ENCODE assay signal across 27 cellular contexts in the genomic region with DNA sequence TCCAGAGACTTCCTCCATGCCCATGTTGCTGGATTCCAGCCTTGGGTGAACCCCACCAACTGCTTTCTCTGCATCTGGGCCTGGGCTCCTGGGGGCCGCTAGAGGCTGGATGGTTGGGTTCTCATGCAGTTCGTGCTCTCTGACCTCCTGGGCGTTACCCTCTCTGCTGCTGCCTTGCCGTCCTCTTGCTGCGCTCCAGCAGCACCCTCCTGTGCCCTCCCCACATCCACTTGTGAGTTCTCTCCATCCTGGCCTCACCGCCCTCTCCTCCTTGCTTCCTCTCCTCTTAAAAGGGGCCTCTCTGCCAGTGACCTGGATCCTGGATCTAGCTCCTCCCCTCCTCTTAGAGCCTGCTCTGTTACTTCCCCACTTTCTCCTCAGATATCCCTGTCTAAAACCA. TPM values are rescaled to one million over a fixed set of nuclear protein-coding genes. Genes with fewer than 3 reads are reported as not detected.
A peak's percentile ranks its signal among the peaks of the same experiment; 100 is the strongest.
DNase-seq lines count a peak whose midpoint lies in the region; ATAC-seq and TF ChIP-seq lines count a peak whose summit lies in the region.
"Had no signal": no experiment of that assay in that cellular context is flagged by ENCODE, and none has a peak within 500 bp of the region (broad histone marks: within the 10 kb centered on the region; RNA-seq: fewer than 3 reads in every experiment).

No MANE protein-coding gene starts in this region.

- H3K27me3 Mint-ChIP-seq in WTC11 (ENCODE audit: low read depth) (no peaks in the 10 kb centered on the region), neural crest cell (ENCODE audit: low read depth) (no peaks in the 10 kb centered on the region)

- no peak for TF ChIP-seq POLR2A in heart left ventricle (IDR thresholded peaks at IDR 0.05)

- TF ChIP-seq CTCF in heart left ventricle (IDR thresholded peaks at IDR 0.05) (no peak), WTC11 (IDR thresholded peaks at IDR 0.05) (no peak), neural crest cell (conservative IDR thresholded peaks at IDR 0.05) (no peak), upper lobe of right lung (IDR thresholded peaks at IDR 0.05) (no peak)

- CTCF ChIA-PET in WTC11 (lab: Charles Lee): interaction anchor here (1.6 kb wide), 1 partner anchor 10 kb away, joined by 3 read pairs; no protein-coding TSS in a partner anchor

- H3K4me3 ChIP-seq in heart left ventricle: no peak overlapping the region
- no peak overlapping the region for H3K4me3 ChIP-seq in upper lobe of right lung
- H3K4me3 ChIP-seq: HAP-1, MG63, PC-9, SJSA1 had no signal

- H3K36me3 ChIP-seq in heart left ventricle (no peaks in the 10 kb centered on the region), upper lobe of right lung (no peaks in the 10 kb centered on the region)
- H3K36me3 ChIP-seq: HAP-1, MG63, SJSA1 had no signal

- peak overlapping the region; percentile 9; the same call in 1 of the 2 replicates for H3K27ac Mint-ChIP-seq in WTC11
- H3K27ac Mint-ChIP-seq in neural crest cell (ENCODE audit: unreplicated experiment): peak overlapping the region; percentile 13
- H3K27ac Mint-ChIP-seq: CD14-positive monocyte, HFFc6 had no signal

- H3K4me1 ChIP-seq in heart left ventricle (peaks cover 0 to 58% (median 22%) of the 10 kb centered on the region in 12 donors), upper lobe of right lung (peaks cover 14% of the 10 kb centered on the region)
- H3K4me1 ChIP-seq: HAP-1 had no signal

- ATAC-seq in heart left ventricle (no peak), left ventricle myocardium superior (no peak), WTC11 (no peak), upper lobe of right lung (peak; percentile 56), GM21360 (IDR thresholded peaks at IDR 0.05; ENCODE audit: unreplicated experiment) (no peak)
- ATAC-seq: Right ventricle myocardium inferior had no signal

- H3K9me3 ChIP-seq in heart left ventricle (no peaks in the 10 kb centered on the region), upper lobe of right lung (no peaks in the 10 kb centered on the region)
- H3K9me3 ChIP-seq: BE2C, HAP-1, MG63, SJSA1 had no signal

- POLR2A ChIA-PET in WTC11 (lab: Charles Lee): no interaction called here

- 91 to 95% (median 94%) methylated on average over 6 of the region's 6 CpGs for WGBS in heart left ventricle, 4 donors

- no peaks in the 10 kb centered on the region for H3K9me3 Mint-ChIP-seq in WTC11
- H3K9me3 Mint-ChIP-seq in neural crest cell: no peaks in the 10 kb centered on the region
- H3K9me3 Mint-ChIP-seq: CD14-positive monocyte, HFFc6 had no signal

- H3K27ac ChIP-seq in heart left ventricle (peak overlapping the region in 8 of 12 donors; percentile 86 to 98 (median 91)), upper lobe of right lung (peak overlapping the region; percentile 63)
- H3K27ac ChIP-seq: PC-9 had no signal

- DNase-seq in heart left ventricle (no peak), left ventricle myocardium superior (no peak), WTC11 (ENCODE audit: low spot score) (no peak), neural crest cell (ENCODE audit: low read depth, low spot score) (no peak), upper lobe of right lung (no peak)
- DNase-seq in NK-92 treated with Interleukin-12 subunit alpha and Interleukin-12 subunit beta, amount 100 ng/mL, for 24 hours (lab: John Stamatoyannopoulos, UW): no peak
- DNase-seq: 8988T, ACHN, BE2C, DMS153, DND-41, HFFc6, IMR-90, KG1, MG63, NCI-H1105 treated with DMSO at 0.1 percent for 48 hours, NCI-H146, NCI-H2029, NCI-H446 treated with DMSO at 0.1 percent for 48 hours, NCI-H526, NCI-H82, PC-9 had no signal

- peaks cover 33% of the 10 kb centered on the region for H3K4me1 Mint-ChIP-seq in WTC11
- H3K4me1 Mint-ChIP-seq in neural crest cell: peaks cover 47% of the 10 kb centered on the region
- H3K4me1 Mint-ChIP-seq: CD14-positive monocyte had no signal

- no peak overlapping the region for H3K4me3 Mint-ChIP-seq in WTC11
- H3K4me3 Mint-ChIP-seq in neural crest cell: no peak overlapping the region
- H3K4me3 Mint-ChIP-seq: CD14-positive monocyte, HFFc6 had no signal

- intact Hi-C loops in heart left ventricle (cut with DNase I): loop anchor here in 4 of 10 donors (5.0 kb wide), 2 partner anchors 65 to 105 kb away; no protein-coding TSS in a partner anchor
- intact Hi-C loops in left ventricle myocardium superior (cut with micrococcal nuclease): no loop called here
- intact Hi-C loops in upper lobe of right lung (cut with DNase I): no loop called here

- no peaks in the 10 kb centered on the region for H3K27me3 ChIP-seq in heart left ventricle
- no peaks in the 10 kb centered on the region for H3K27me3 ChIP-seq in upper lobe of right lung
- H3K27me3 ChIP-seq: BE2C, MG63, SJSA1 had no signal

- H3K36me3 Mint-ChIP-seq in WTC11 (0 out of 2 replicates have a peak, but pooled peaks cover 4% of the 10 kb centered on the region), neural crest cell (ENCODE audit: low read depth) (peaks cover 5% of the 10 kb centered on the region)
- H3K36me3 Mint-ChIP-seq: CD14-positive monocyte had no signal

TF ChIP-seq in WTC11, 78 proteins besides CTCF, POLR2A, EP300 and RAD21 (continues in another document):
- TF ChIP-seq, protein P1, sequence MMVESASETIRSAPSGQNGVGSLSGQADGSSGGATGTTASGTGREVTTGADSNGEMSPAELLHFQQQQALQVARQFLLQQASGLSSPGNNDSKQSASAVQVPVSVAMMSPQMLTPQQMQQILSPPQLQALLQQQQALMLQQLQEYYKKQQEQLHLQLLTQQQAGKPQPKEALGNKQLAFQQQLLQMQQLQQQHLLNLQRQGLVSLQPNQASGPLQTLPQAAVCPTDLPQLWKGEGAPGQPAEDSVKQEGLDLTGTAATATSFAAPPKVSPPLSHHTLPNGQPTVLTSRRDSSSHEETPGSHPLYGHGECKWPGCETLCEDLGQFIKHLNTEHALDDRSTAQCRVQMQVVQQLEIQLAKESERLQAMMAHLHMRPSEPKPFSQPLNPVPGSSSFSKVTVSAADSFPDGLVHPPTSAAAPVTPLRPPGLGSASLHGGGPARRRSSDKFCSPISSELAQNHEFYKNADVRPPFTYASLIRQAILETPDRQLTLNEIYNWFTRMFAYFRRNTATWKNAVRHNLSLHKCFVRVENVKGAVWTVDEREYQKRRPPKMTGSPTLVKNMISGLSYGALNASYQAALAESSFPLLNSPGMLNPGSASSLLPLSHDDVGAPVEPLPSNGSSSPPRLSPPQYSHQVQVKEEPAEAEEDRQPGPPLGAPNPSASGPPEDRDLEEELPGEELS (CRISPR knock-in tag; IDR thresholded peaks at IDR 0.05): no peak
- TF ChIP-seq ELF4 (CRISPR knock-in tag; IDR thresholded peaks at IDR 0.05; ENCODE audit: low read depth): no peak
- TF ChIP-seq, protein P2, sequence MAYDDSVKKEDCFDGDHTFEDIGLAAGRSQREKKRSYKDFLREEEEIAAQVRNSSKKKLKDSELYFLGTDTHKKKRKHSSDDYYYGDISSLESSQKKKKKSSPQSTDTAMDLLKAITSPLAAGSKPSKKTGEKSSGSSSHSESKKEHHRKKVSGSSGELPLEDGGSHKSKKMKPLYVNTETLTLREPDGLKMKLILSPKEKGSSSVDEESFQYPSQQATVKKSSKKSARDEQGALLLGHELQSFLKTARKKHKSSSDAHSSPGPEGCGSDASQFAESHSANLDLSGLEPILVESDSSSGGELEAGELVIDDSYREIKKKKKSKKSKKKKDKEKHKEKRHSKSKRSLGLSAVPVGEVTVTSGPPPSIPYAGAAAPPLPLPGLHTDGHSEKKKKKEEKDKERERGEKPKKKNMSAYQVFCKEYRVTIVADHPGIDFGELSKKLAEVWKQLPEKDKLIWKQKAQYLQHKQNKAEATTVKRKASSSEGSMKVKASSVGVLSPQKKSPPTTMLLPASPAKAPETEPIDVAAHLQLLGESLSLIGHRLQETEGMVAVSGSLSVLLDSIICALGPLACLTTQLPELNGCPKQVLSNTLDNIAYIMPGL (CRISPR knock-in tag; IDR thresholded peaks at IDR 0.05): no peak
- no peak for TF ChIP-seq TEAD1 (CRISPR knock-in tag; IDR thresholded peaks at IDR 0.05)
- no peak for TF ChIP-seq ATF1 (CRISPR knock-in tag; IDR thresholded peaks at IDR 0.05)
- TF ChIP-seq ESRRA (CRISPR knock-in tag; IDR thresholded peaks at IDR 0.05; ENCODE audit: borderline replicate concordance): no peak
- TF ChIP-seq, protein P3, sequence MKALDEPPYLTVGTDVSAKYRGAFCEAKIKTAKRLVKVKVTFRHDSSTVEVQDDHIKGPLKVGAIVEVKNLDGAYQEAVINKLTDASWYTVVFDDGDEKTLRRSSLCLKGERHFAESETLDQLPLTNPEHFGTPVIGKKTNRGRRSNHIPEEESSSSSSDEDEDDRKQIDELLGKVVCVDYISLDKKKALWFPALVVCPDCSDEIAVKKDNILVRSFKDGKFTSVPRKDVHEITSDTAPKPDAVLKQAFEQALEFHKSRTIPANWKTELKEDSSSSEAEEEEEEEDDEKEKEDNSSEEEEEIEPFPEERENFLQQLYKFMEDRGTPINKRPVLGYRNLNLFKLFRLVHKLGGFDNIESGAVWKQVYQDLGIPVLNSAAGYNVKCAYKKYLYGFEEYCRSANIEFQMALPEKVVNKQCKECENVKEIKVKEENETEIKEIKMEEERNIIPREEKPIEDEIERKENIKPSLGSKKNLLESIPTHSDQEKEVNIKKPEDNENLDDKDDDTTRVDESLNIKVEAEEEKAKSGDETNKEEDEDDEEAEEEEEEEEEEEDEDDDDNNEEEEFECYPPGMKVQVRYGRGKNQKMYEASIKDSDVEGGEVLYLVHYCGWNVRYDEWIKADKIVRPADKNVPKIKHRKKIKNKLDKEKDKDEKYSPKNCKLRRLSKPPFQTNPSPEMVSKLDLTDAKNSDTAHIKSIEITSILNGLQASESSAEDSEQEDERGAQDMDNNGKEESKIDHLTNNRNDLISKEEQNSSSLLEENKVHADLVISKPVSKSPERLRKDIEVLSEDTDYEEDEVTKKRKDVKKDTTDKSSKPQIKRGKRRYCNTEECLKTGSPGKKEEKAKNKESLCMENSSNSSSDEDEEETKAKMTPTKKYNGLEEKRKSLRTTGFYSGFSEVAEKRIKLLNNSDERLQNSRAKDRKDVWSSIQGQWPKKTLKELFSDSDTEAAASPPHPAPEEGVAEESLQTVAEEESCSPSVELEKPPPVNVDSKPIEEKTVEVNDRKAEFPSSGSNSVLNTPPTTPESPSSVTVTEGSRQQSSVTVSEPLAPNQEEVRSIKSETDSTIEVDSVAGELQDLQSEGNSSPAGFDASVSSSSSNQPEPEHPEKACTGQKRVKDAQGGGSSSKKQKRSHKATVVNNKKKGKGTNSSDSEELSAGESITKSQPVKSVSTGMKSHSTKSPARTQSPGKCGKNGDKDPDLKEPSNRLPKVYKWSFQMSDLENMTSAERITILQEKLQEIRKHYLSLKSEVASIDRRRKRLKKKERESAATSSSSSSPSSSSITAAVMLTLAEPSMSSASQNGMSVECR (CRISPR knock-in tag; IDR thresholded peaks at IDR 0.05; ENCODE audit: borderline replicate concordance): no peak
- no peak for TF ChIP-seq CREB1 (CRISPR knock-in tag; IDR thresholded peaks at IDR 0.05)
- no peak for TF ChIP-seq SOX15 (CRISPR knock-in tag; IDR thresholded peaks at IDR 0.05)
- TF ChIP-seq CBFB (CRISPR knock-in tag; IDR thresholded peaks at IDR 0.05; ENCODE audit: low read depth): no peak

RNA-seq across cellular contexts. Expression of a gene that starts 43.7 kb away (rescaled TPM):
- total RNA-seq in heart left ventricle: 10 to 100 TPM in 5 of 9 donors, 1 to 10 TPM in 4; 7.7 to 14.2 (median 10.7) TPM
- polyA plus RNA-seq in heart left ventricle: 10 to 100 TPM; 11.6 to 29.3 TPM
- total RNA-seq in left ventricle myocardium superior: 10.1 TPM
- 40.9 to 54.7 TPM (median 50.7 TPM) in 3 replicates for total RNA-seq in WTC11 (2021)
- 32.9 and 33.6 TPM in 2 replicates for total RNA-seq in neural crest cell
- 17.1 TPM for total RNA-seq in upper lobe of right lung
